13 cellular contexts compared by ENCODE assay signal in genomic region chr14:68393178-68393763, GRCh38.
DNase-seq lines count a peak whose midpoint lies in the region; ATAC-seq and TF ChIP-seq lines count a peak whose summit lies in the region.
"Had no signal": no experiment of that assay in that cellular context is flagged by ENCODE, and none has a peak within 500 bp of the region (broad histone marks: within the 10 kb centered on the region; RNA-seq: fewer than 3 reads in every experiment).

No MANE protein-coding gene starts in this region.

- POLR2A ChIA-PET in Panc1 (lab: Charles Lee), result no interaction called here
- POLR2A ChIA-PET in SK-N-SH (lab: Yijun Ruan, JAX), result interaction anchor here (0.6 kb wide), 1 partner anchor 193 kb away, joined by 3 read pairs; no protein-coding TSS in a partner anchor

- H3K27me3 Mint-ChIP-seq in dendritic cell treated with granulocyte-macrophage colony-stimulating factor and Interleukin-4, amounts not matched to agents 40 ng/mL and 50 ng/mL, for 4 days, result no peaks in the 10 kb centered on the region
- H3K27me3 Mint-ChIP-seq in neural crest cell (ENCODE audit: low read depth), result no peaks in the 10 kb centered on the region
- H3K27me3 Mint-ChIP-seq: CD8-positive, alpha-beta memory T cell; IgD-negative memory B cell had no signal

- no peak for TF ChIP-seq POLR2A in testis (IDR thresholded peaks at IDR 0.05)

- H3K27me3 ChIP-seq in Panc1 (ENCODE audit: control insufficient read depth, insufficient read depth, low read length) (no peaks in the 10 kb centered on the region), testis (no peaks in the 10 kb centered on the region), SK-N-SH (ENCODE audit: insufficient read depth) (no peaks in the 10 kb centered on the region)

- no peak overlapping the region for H3K9ac ChIP-seq in SK-N-SH

- ATAC-seq in Panc1 (no peak), HG03159 (IDR thresholded peaks at IDR 0.05; ENCODE audit: unreplicated experiment) (no peak)
- ATAC-seq: WTC11 had no signal

- WGBS in testis, 2 donors, result 87 to 90% methylated on average over 8 of the region's 8 CpGs
- 91% methylated on average over 8 of the region's 8 CpGs for WGBS in SK-N-SH (ENCODE audit: low lambda C conversion rate)

- H3K4me1 Mint-ChIP-seq in dendritic cell treated with granulocyte-macrophage colony-stimulating factor and Interleukin-4, amounts not matched to agents 40 ng/mL and 50 ng/mL, for 4 days (ENCODE audit: low read depth), result peaks cover 73% of the 10 kb centered on the region
- H3K4me1 Mint-ChIP-seq in neural crest cell, result peaks cover 82% of the 10 kb centered on the region
- H3K4me1 Mint-ChIP-seq: CD8-positive, alpha-beta memory T cell had no signal

- no peaks in the 10 kb centered on the region for H3F3A ChIP-seq in SK-N-SH (replicated peaks; ENCODE audit: insufficient read depth)

- H3K4me3 ChIP-seq in Panc1 (ENCODE audit: low read depth in 2 of 2, low read length in 2 of 2), result no peak overlapping the region
- H3K4me3 ChIP-seq in testis, result no peak overlapping the region
- H3K4me3 ChIP-seq in SK-N-SH (ENCODE audit: low read depth in 2 of 2, low read length in 1 of 2), result no peak overlapping the region

- H3K9me3 ChIP-seq in Panc1 (ENCODE audit: control insufficient read depth, insufficient read depth, low read depth, low read length), result no peaks in the 10 kb centered on the region
- no peaks in the 10 kb centered on the region for H3K9me3 ChIP-seq in testis
- no peaks in the 10 kb centered on the region for H3K9me3 ChIP-seq in SK-N-SH

- no peaks in the 10 kb centered on the region for H3K36me3 ChIP-seq in Panc1 (ENCODE audit: control insufficient read depth, insufficient read depth, low read length)
- no peaks in the 10 kb centered on the region for H3K36me3 ChIP-seq in testis (ENCODE audit: low read depth, missing control alignments)
- no peaks in the 10 kb centered on the region for H3K36me3 ChIP-seq in SK-N-SH (replicated peaks in 1 of 2; ENCODE audit: control insufficient read depth in 1 of 2, insufficient read depth in 2 of 2, low read length in 1 of 2)

- H3K27ac Mint-ChIP-seq in dendritic cell treated with granulocyte-macrophage colony-stimulating factor and Interleukin-4, amounts not matched to agents 40 ng/mL and 50 ng/mL, for 4 days, result peak overlapping the region; percentile 95
- peak overlapping the region; percentile 91 for H3K27ac Mint-ChIP-seq in neural crest cell (ENCODE audit: unreplicated experiment)
- H3K27ac Mint-ChIP-seq: WTC11 had no signal

- no peak overlapping the region for H3K4me2 ChIP-seq in SK-N-SH

- no peak overlapping the region for H3K4me3 Mint-ChIP-seq in dendritic cell treated with granulocyte-macrophage colony-stimulating factor and Interleukin-4, amounts not matched to agents 40 ng/mL and 50 ng/mL, for 4 days
- peak overlapping the region; percentile 38 for H3K4me3 Mint-ChIP-seq in neural crest cell
- H3K4me3 Mint-ChIP-seq: CD8-positive, alpha-beta memory T cell; WTC11 had no signal

- no peak for TF ChIP-seq EP300 in SK-N-SH (IDR thresholded peaks at IDR 0.05; ENCODE audit: borderline replicate concordance in 1 of 2, low read depth in 1 of 2, low read length in 1 of 2)

- H3K4me1 ChIP-seq in Panc1 (ENCODE audit: control insufficient read depth, insufficient read depth, low read length), result no peaks in the 10 kb centered on the region; the same call in 1 of the 2 replicates
- H3K4me1 ChIP-seq in testis, result peaks cover 52% of the 10 kb centered on the region
- peaks cover 12 to 23% of the 10 kb centered on the region in 2 experiments for H3K4me1 ChIP-seq in SK-N-SH (ENCODE audit: control insufficient read depth in 1 of 2, insufficient read depth in 2 of 2, low read depth in 1 of 2, low read length in 1 of 2)

- in situ Hi-C loops in Panc1 (cut with HindIII; ENCODE audit: low pct_unique_long_range_greater_than_20kb, low sequenced_read_pairs), result no loop called here

- H3K27ac ChIP-seq in Panc1 (ENCODE audit: low read length), result 0 out of 2 replicates have a peak overlapping the region, but pooled peaks have one; percentile 29
- peak overlapping the region; percentile 60 to 75 for H3K27ac ChIP-seq in testis
- no peak overlapping the region for H3K27ac ChIP-seq in SK-N-SH (ENCODE audit: low read depth in 2 of 2, low read length in 1 of 2)

- H3K79me2 ChIP-seq in SK-N-SH (ENCODE audit: insufficient read depth), result no peaks in the 10 kb centered on the region

- no peak for TF ChIP-seq CTCF in Panc1 (IDR thresholded peaks at IDR 0.05)
- TF ChIP-seq CTCF in neural crest cell (conservative IDR thresholded peaks at IDR 0.05), result no peak
- TF ChIP-seq CTCF in testis (IDR thresholded peaks at IDR 0.05), result no peak
- no peak for TF ChIP-seq CTCF in SK-N-SH (IDR thresholded peaks at IDR 0.05)

- H4K20me1 ChIP-seq in SK-N-SH (ENCODE audit: insufficient read depth), result no peaks in the 10 kb centered on the region

- CTCF ChIA-PET in Panc1 (lab: Charles Lee), result no interaction called here
- CTCF ChIA-PET in SK-N-SH (lab: Yijun Ruan, JAX), result interaction anchor here (1.0 to 1.5 kb wide), 2 partner anchors 397 to 423 kb away, joined by 3 to 7 read pairs; no protein-coding TSS in a partner anchor

- H3K9me3 Mint-ChIP-seq in dendritic cell treated with granulocyte-macrophage colony-stimulating factor and Interleukin-4, amounts not matched to agents 40 ng/mL and 50 ng/mL, for 4 days, result peaks cover 9% of the 10 kb centered on the region
- H3K9me3 Mint-ChIP-seq in neural crest cell, result no peaks in the 10 kb centered on the region
- H3K9me3 Mint-ChIP-seq: CD8-positive, alpha-beta memory T cell had no signal

- H3K9me2 ChIP-seq in SK-N-SH, result no peaks in the 10 kb centered on the region

- DNase-seq in Panc1 (ENCODE audit: low read depth, low spot score) (no peak), neural crest cell (ENCODE audit: low read depth, low spot score) (no peak), testis (no peak), SK-N-SH (no peak), NCI-H1694 treated with DMSO at 0.1 percent for 48 hours (lab: John Stamatoyannopoulos, UW) (no peak)
- DNase-seq: activated T-cell treated with anti-CD3 and anti-CD28 coated beads for 4 hours; CD8-positive, alpha-beta memory T cell; NCI-H187; stimulated activated CD8-positive, alpha-beta memory T cell treated with anti-CD3 and anti-CD28 coated beads, Interleukin-4, amount 100 ng/mL, for 48 hours had no signal

- no TSS peak for BruUV-seq in Panc1 (replicated peaks; lab: Mats Ljungman, UMichigan)

- no peak for TF ChIP-seq RAD21 in SK-N-SH (IDR thresholded peaks at IDR 0.05; ENCODE audit: low read length)

- no peak overlapping the region for H2AFZ ChIP-seq in SK-N-SH (ENCODE audit: low read depth)

- intact Hi-C loops in Panc1 (cut with micrococcal nuclease; ENCODE audit: unreplicated experiment), result no loop called here
- intact Hi-C loops in dendritic cell treated with granulocyte-macrophage colony-stimulating factor and Interleukin-4, amounts not matched to agents 40 ng/mL and 50 ng/mL, for 4 days (cut with micrococcal nuclease), result loop anchor here (5.0 kb wide), 1 partner anchor 126 kb away; no protein-coding TSS in a partner anchor
- intact Hi-C loops in testis (cut with DNase I; ENCODE audit: low total_unique reads), result no loop called here

- H3K36me3 Mint-ChIP-seq in dendritic cell treated with granulocyte-macrophage colony-stimulating factor and Interleukin-4, amounts not matched to agents 40 ng/mL and 50 ng/mL, for 4 days (ENCODE audit: low read depth), result peaks cover 25% of the 10 kb centered on the region
- H3K36me3 Mint-ChIP-seq in neural crest cell (ENCODE audit: low read depth), result no peaks in the 10 kb centered on the region
- H3K36me3 Mint-ChIP-seq: WTC11 had no signal

TF ChIP-seq in SK-N-SH, 30 proteins besides CTCF, POLR2A, EP300 and RAD21:
- no peak for TF ChIP-seq JUND (IDR thresholded peaks at IDR 0.05)
- no peak for TF ChIP-seq SIN3A (IDR thresholded peaks at IDR 0.05; ENCODE audit: borderline replicate concordance, low read depth, low read length)
- TF ChIP-seq TEAD4 (IDR thresholded peaks at IDR 0.05; ENCODE audit: borderline replicate concordance, insufficient read depth), result no peak
- TF ChIP-seq TAF1 (IDR thresholded peaks at IDR 0.05; ENCODE audit: borderline replicate concordance, low read depth, low read length), result no peak

Comparison
In these comparisons a context has a peak if more than half of its experiments do, and no peak if none do; other contexts are left out.
1. H3K27ac ChIP-seq: peak in Panc1 (single experiment) and testis (2 of 2); none in SK-N-SH (0 of 2).